22 cellular contexts compared by ENCODE assay signal in the genomic region with DNA sequence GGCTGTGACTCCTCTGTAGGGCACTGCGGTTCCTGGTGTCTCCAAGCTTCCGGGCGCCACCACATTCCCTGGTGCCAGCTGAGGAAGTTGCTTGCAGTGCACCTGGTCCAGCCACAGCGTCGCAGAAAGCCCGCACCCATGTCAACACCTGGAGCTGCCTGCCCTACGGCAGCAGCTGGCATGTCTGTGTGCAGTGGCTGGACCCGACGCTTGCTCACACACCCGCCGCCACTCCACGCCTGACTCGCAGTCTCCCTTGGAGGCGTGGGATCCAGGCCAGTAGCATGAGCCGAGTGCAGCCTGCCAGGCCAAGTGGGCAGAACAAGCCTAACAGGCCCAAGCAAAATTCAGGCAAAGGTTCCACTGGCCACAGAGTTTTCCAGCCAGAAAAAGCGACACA.
"Had no signal": no experiment of that assay in that cellular context is flagged by ENCODE, and none has a peak within 500 bp of the region (broad histone marks: within the 10 kb centered on the region; RNA-seq: fewer than 3 reads in every experiment).

No MANE protein-coding gene starts in this region.

- H3K4me1 Mint-ChIP-seq: activated CD4-positive, alpha-beta memory T cell treated with anti-CD3 and anti-CD28 coated beads, Interleukin-2, amount 10 ng/mL, durations not matched to agents 7 days and 5 days; activated naive CD8-positive, alpha-beta T cell treated with anti-CD3 and anti-CD28 coated beads, Interleukin-2, amount 50 U/mL, for 24 hours; nephron progenitor cell; stimulated activated naive B cell treated with anti-CD40 and anti-IgM and Interleukin-4, amounts not matched to agents 10 μg/mL and 1 μg/mL and 100 μg/mL, for 72 hours had no signal

- ATAC-seq: activated naive CD8-positive, alpha-beta T cell treated with anti-CD3 and anti-CD28 coated beads, Interleukin-2, amount 50 U/mL, for 24 hours; heart right ventricle; lower lobe of right lung; mucosa of descending colon; sciatic nerve; stimulated activated naive B cell treated with anti-CD40 and anti-IgM and Interleukin-4, amounts not matched to agents 10 μg/mL and 1 μg/mL and 100 μg/mL, for 72 hours had no signal

- H3K4me3 ChIP-seq: heart right ventricle, lower lobe of right lung, mucosa of descending colon, upper lobe of left lung had no signal

- H3K9me3 Mint-ChIP-seq: activated CD4-positive, alpha-beta memory T cell treated with anti-CD3 and anti-CD28 coated beads, Interleukin-2, amount 10 ng/mL, durations not matched to agents 7 days and 5 days; activated naive CD8-positive, alpha-beta T cell treated with anti-CD3 and anti-CD28 coated beads, Interleukin-2, amount 50 U/mL, for 24 hours; activated T-helper 1 cell treated with anti-CD3 and anti-CD28 coated beads, Interleukin-12 subunit alpha, Interleukin-12 subunit beta, Interleukin-2, Interleukin-4 antibody, amounts not matched to agents 30 ng/mL and 10 ng/mL and 1 ng/mL, durations not matched to agents 14 hours and 24 hours and 36 hours; endodermal cell; nephron progenitor cell; stimulated activated naive B cell treated with anti-CD40 and anti-IgM and Interleukin-4, amounts not matched to agents 10 μg/mL and 1 μg/mL and 100 μg/mL, for 72 hours had no signal

- H3K4me3 Mint-ChIP-seq: activated CD4-positive, alpha-beta memory T cell treated with anti-CD3 and anti-CD28 coated beads, Interleukin-2, amount 10 ng/mL, durations not matched to agents 7 days and 5 days; activated naive CD8-positive, alpha-beta T cell treated with anti-CD3 and anti-CD28 coated beads, Interleukin-2, amount 50 U/mL, for 24 hours; activated T-helper 1 cell treated with anti-CD3 and anti-CD28 coated beads, Interleukin-12 subunit alpha, Interleukin-12 subunit beta, Interleukin-2, Interleukin-4 antibody, amounts not matched to agents 30 ng/mL and 10 ng/mL and 1 ng/mL, durations not matched to agents 14 hours and 24 hours and 36 hours; endodermal cell; nephron progenitor cell; stimulated activated naive B cell treated with anti-CD40 and anti-IgM and Interleukin-4, amounts not matched to agents 10 μg/mL and 1 μg/mL and 100 μg/mL, for 72 hours had no signal

- FAIRE-seq: keratinocyte, small intestine had no signal

- H3K27ac ChIP-seq: epithelial cell of prostate, heart right ventricle, lower lobe of right lung, upper lobe of left lung had no signal

- DNase-seq: activated CD4-positive, alpha-beta memory T cell treated with anti-CD3 and anti-CD28 coated beads, Interleukin-2, amount 10 ng/mL, durations not matched to agents 7 days and 5 days; activated CD4-positive, alpha-beta T cell treated with anti-CD3 and anti-CD28 coated beads for 48 hours; activated gamma-delta T cell; activated naive CD4-positive, alpha-beta T cell treated with anti-CD3 and anti-CD28 coated beads, Interleukin-2, amount 50 U/mL, for 16 hours; activated naive CD8-positive, alpha-beta T cell treated with anti-CD3 and anti-CD28 coated beads, Interleukin-2, amount 50 U/mL, for 24 hours; activated T-cell treated with anti-CD3 and anti-CD28 coated beads for 4 hours; cortex of kidney; endodermal cell; lower lobe of right lung; mesendoderm; mucosa of descending colon; nephron progenitor cell; occipital lobe; small intestine; stimulated activated CD4-positive, alpha-beta T cell treated with anti-CD3 and anti-CD28 coated beads, Interleukin-2, amount 100 ng/mL, for 24 hours; stimulated activated naive B cell treated with anti-CD40 and anti-IgM and Interleukin-4, amounts not matched to agents 10 μg/mL and 1 μg/mL and 100 μg/mL, for 72 hours had no signal

- H3K36me3 ChIP-seq: heart right ventricle, lower lobe of right lung, upper lobe of left lung had no signal

- H3K9me3 ChIP-seq: heart right ventricle, lower lobe of right lung, mucosa of descending colon, upper lobe of left lung had no signal

- H3K27me3 Mint-ChIP-seq: activated CD4-positive, alpha-beta memory T cell treated with anti-CD3 and anti-CD28 coated beads, Interleukin-2, amount 10 ng/mL, durations not matched to agents 7 days and 5 days; activated naive CD8-positive, alpha-beta T cell treated with anti-CD3 and anti-CD28 coated beads, Interleukin-2, amount 50 U/mL, for 24 hours had no signal

- H3K27ac Mint-ChIP-seq: activated CD4-positive, alpha-beta memory T cell treated with anti-CD3 and anti-CD28 coated beads, Interleukin-2, amount 10 ng/mL, durations not matched to agents 7 days and 5 days; activated naive CD8-positive, alpha-beta T cell treated with anti-CD3 and anti-CD28 coated beads, Interleukin-2, amount 50 U/mL, for 24 hours; activated T-helper 1 cell treated with anti-CD3 and anti-CD28 coated beads, Interleukin-12 subunit alpha, Interleukin-12 subunit beta, Interleukin-2, Interleukin-4 antibody, amounts not matched to agents 30 ng/mL and 10 ng/mL and 1 ng/mL, durations not matched to agents 14 hours and 24 hours and 36 hours; endodermal cell; nephron progenitor cell; stimulated activated naive B cell treated with anti-CD40 and anti-IgM and Interleukin-4, amounts not matched to agents 10 μg/mL and 1 μg/mL and 100 μg/mL, for 72 hours had no signal

- H3K27me3 ChIP-seq: heart right ventricle, upper lobe of left lung had no signal

- H3K36me3 Mint-ChIP-seq: stimulated activated naive B cell treated with anti-CD40 and anti-IgM and Interleukin-4, amounts not matched to agents 10 μg/mL and 1 μg/mL and 100 μg/mL, for 72 hours had no signal

- H3K4me1 ChIP-seq: heart right ventricle, lower lobe of right lung, upper lobe of left lung had no signal
